7 cellular contexts compared by ENCODE assay signal in genomic region chr22:41145921-41146320, GRCh38. TPM values are rescaled to one million over a fixed set of nuclear protein-coding genes. Genes with fewer than 3 reads are reported as not detected.
DNase-seq lines count a peak whose midpoint lies in the region; FAIRE-seq and TF ChIP-seq lines count a peak whose summit lies in the region.
"Not testable (repeated sequence)": the region's sequence is repeated elsewhere in the genome, so short reads cannot be mapped to it uniquely, and the experiment has no call there.

No MANE protein-coding gene starts in this region.

- peak; percentile 34 for FAIRE-seq in RCC 7860 (lab: Jason Lieb, UNC)

- not testable (repeated sequence) for H3K4me3 ChIP-seq in epithelial cell of proximal tubule (ENCODE audit: low read depth, low read length)

- in situ Hi-C loops in ACHN (cut with HindIII; ENCODE audit: low pct_ligation_motif_present, low pct_unique_long_range_greater_than_20kb, low sequenced_read_pairs) = not testable (repeated sequence)
- in situ Hi-C loops in Caki2 (cut with HindIII; ENCODE audit: low pct_unique_long_range_greater_than_20kb, low sequenced_read_pairs) = loop anchor here (10.0 kb wide), 1 partner anchor 181 kb away; no protein-coding TSS in a partner anchor

- not testable (repeated sequence) for TF ChIP-seq CTCF in epithelial cell of proximal tubule (conservative IDR thresholded peaks at IDR 0.05; ENCODE audit: low read depth, low read length)

- DNase-seq in ACHN (peak; percentile 55), Caki2 (ENCODE audit: low read depth) (peak; percentile 64), RCC 7860 (ENCODE audit: low spot score) (peak; percentile 18), epithelial cell of proximal tubule (ENCODE audit: low read depth) (peak; percentile 36), glomerular visceral epithelial cell (ENCODE audit: extremely low spot score) (peak; percentile 6), kidney tubule cell (ENCODE audit: low spot score) (peak; percentile 68), renal cortical epithelial cell (ENCODE audit: low read depth) (peak; percentile 51)

RNA-seq across cellular contexts. Expression of gene EP300, which starts 53.5 kb away (rescaled TPM):
- total RNA-seq in Caki2 (2014; rRNA removed; shearing (Covaris generic); ENCODE audit: low replicate concordance) = 12.7 and 37.1 TPM in 2 replicates
- total RNA-seq in epithelial cell of proximal tubule = 17.1 and 30.0 TPM in 2 replicates
- total RNA-seq in renal cortical epithelial cell = 15.5 and 168 TPM in 2 replicates

RNA-seq across cellular contexts. Expression of gene L3MBTL2, which starts 59.2 kb away (rescaled TPM):
- 42.2 and 51.5 TPM in 2 replicates for total RNA-seq in Caki2 (2014; rRNA removed; shearing (Covaris generic); ENCODE audit: low replicate concordance)
- 16.1 and 21.5 TPM in 2 replicates for total RNA-seq in epithelial cell of proximal tubule
- total RNA-seq in renal cortical epithelial cell = 15.3 and 26.1 TPM in 2 replicates

Comparison
In these comparisons a context has a peak if more than half of its experiments do, and no peak if none do; other contexts are left out.
1. DNase-seq: peak in every context shown above with its lines; median percentile 68 in kidney tubule cell; 64 in Caki2; 55 in ACHN; 51 in renal cortical epithelial cell; 36 in epithelial cell of proximal tubule; 18 in RCC 7860; 6 in glomerular visceral epithelial cell.